26 cellular contexts compared by ENCODE assay signal in the genomic region with DNA sequence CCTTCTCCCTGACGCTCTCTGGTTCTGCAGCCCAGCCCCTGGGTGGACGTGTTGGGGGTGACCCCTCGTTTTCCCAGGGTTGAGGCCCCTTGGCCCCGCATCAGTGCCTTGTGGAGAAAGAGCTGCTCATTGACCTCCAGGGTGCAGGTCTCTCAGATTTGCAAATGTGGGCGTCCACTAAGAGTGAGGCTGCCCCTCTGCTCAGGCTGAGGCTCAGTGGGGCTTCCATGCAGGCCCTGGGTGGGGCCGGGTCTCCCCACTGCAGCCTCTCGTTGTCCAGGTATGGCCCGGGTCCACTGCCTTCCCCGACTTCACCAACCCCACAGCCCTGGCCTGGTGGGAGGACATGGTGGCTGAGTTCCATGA. TPM values are rescaled to one million over a fixed set of nuclear protein-coding genes. Genes with fewer than 3 reads are reported as not detected.
"Had no signal": no experiment of that assay in that cellular context is flagged by ENCODE, and none has a peak within 500 bp of the region (broad histone marks: within the 10 kb centered on the region; RNA-seq: fewer than 3 reads in every experiment).

No MANE protein-coding gene starts in this region.

- H3K4me1 ChIP-seq: adrenal gland, breast epithelium had no signal

- H3K27ac ChIP-seq: adrenal gland, Peyer's patch had no signal

- H3K4me3 Mint-ChIP-seq: activated CD4-positive, alpha-beta memory T cell treated with anti-CD3 and anti-CD28 coated beads for 36 hours; activated CD4-positive, alpha-beta T cell treated with anti-CD3 and anti-CD28 coated beads, Interleukin-2, amount 10 ng/mL, durations not matched to agents 7 days and 5 days; activated naive CD4-positive, alpha-beta T cell treated with anti-CD3 and anti-CD28 coated beads for 36 hours; activated naive CD8-positive, alpha-beta T cell; activated T-helper 1 cell treated with anti-CD3 and anti-CD28 coated beads, Interleukin-12 subunit alpha, Interleukin-12 subunit beta, Interleukin-2, Interleukin-4 antibody, amounts not matched to agents 30 ng/mL and 10 ng/mL and 1 ng/mL, durations not matched to agents 14 hours and 24 hours and 36 hours; T-helper 17 cell had no signal

- H3K36me3 ChIP-seq: breast epithelium, MG63, Peyer's patch had no signal

- H3K9me3 ChIP-seq: adrenal gland, breast epithelium, MG63, Peyer's patch had no signal

- H3K27ac Mint-ChIP-seq: activated CD4-positive, alpha-beta memory T cell treated with anti-CD3 and anti-CD28 coated beads for 36 hours; activated CD4-positive, alpha-beta T cell treated with anti-CD3 and anti-CD28 coated beads, Interleukin-2, amount 10 ng/mL, durations not matched to agents 7 days and 5 days; activated naive CD4-positive, alpha-beta T cell treated with anti-CD3 and anti-CD28 coated beads for 36 hours; activated naive CD8-positive, alpha-beta T cell; activated T-helper 1 cell treated with anti-CD3 and anti-CD28 coated beads, Interleukin-12 subunit alpha, Interleukin-12 subunit beta, Interleukin-2, Interleukin-4 antibody, amounts not matched to agents 30 ng/mL and 10 ng/mL and 1 ng/mL, durations not matched to agents 14 hours and 24 hours and 36 hours; T-helper 17 cell had no signal

- H3K27me3 ChIP-seq: adrenal gland, breast epithelium, MG63, Peyer's patch had no signal

- DNase-seq: activated CD4-positive, alpha-beta memory T cell treated with anti-CD3 and anti-CD28 coated beads for 36 hours; activated CD4-positive, alpha-beta T cell treated with anti-CD3 and anti-CD28 coated beads, Interleukin-2, amount 10 ng/mL, durations not matched to agents 7 days and 5 days; activated CD4-positive, CD25-positive, alpha-beta regulatory T cell; activated CD8-positive, alpha-beta memory T cell treated with anti-CD3 and anti-CD28 coated beads, Interleukin-2, amount 50 U/mL, for 4 hours; activated gamma-delta T cell; activated naive CD4-positive, alpha-beta T cell treated with anti-CD3 and anti-CD28 coated beads for 36 hours; activated T-cell treated with anti-CD3 and anti-CD28 coated beads, Interleukin-2, amount 50 U/mL, for 1 hour; anterior cingulate cortex; caudate nucleus; MG63; MV-4-11; NCI-H1092 treated with DMSO at 0.1 percent for 48 hours; NCI-H1417 treated with DMSO at 0.1 percent for 48 hours; NCI-H2029; NCI-H345; NCI-H510A; NCI-H526 treated with DMSO at 0.1 percent for 48 hours; NCI-H82; OCI-M1; T-helper 17 cell; T-helper 9 cell had no signal

- H3K4me3 ChIP-seq: adrenal gland, breast epithelium, MG63, Peyer's patch had no signal

- H3K27me3 Mint-ChIP-seq: activated CD4-positive, alpha-beta memory T cell treated with anti-CD3 and anti-CD28 coated beads for 36 hours; activated CD4-positive, alpha-beta T cell treated with anti-CD3 and anti-CD28 coated beads, Interleukin-2, amount 10 ng/mL, durations not matched to agents 7 days and 5 days; activated naive CD8-positive, alpha-beta T cell; T-helper 17 cell had no signal

- ATAC-seq: T-helper 17 cell had no signal

- H3K9me3 Mint-ChIP-seq: activated CD4-positive, alpha-beta T cell treated with anti-CD3 and anti-CD28 coated beads, Interleukin-2, amount 10 ng/mL, durations not matched to agents 7 days and 5 days; activated T-helper 1 cell treated with anti-CD3 and anti-CD28 coated beads, Interleukin-12 subunit alpha, Interleukin-12 subunit beta, Interleukin-2, Interleukin-4 antibody, amounts not matched to agents 30 ng/mL and 10 ng/mL and 1 ng/mL, durations not matched to agents 14 hours and 24 hours and 36 hours had no signal

- H3K4me1 Mint-ChIP-seq: activated CD4-positive, alpha-beta T cell treated with anti-CD3 and anti-CD28 coated beads, Interleukin-2, amount 10 ng/mL, durations not matched to agents 7 days and 5 days had no signal

RNA-seq across cellular contexts. Expression of a gene that starts 59.4 kb away (rescaled TPM):
- total RNA-seq: activated CD4-positive, alpha-beta memory T cell treated with anti-CD3 and anti-CD28 coated beads for 36 hours; activated CD4-positive, alpha-beta T cell treated with anti-CD3 and anti-CD28 coated beads, Interleukin-2, amount 10 ng/mL, durations not matched to agents 7 days and 5 days; activated naive CD4-positive, alpha-beta T cell treated with anti-CD3 and anti-CD28 coated beads for 36 hours; activated T-helper 1 cell treated with anti-CD3 and anti-CD28 coated beads, Interleukin-12 subunit alpha, Interleukin-12 subunit beta, Interleukin-2, Interleukin-4 antibody, amounts not matched to agents 30 ng/mL and 10 ng/mL and 1 ng/mL, durations not matched to agents 14 hours and 24 hours and 36 hours; T-helper 17 cell had no signal
